In the genomic region with DNA sequence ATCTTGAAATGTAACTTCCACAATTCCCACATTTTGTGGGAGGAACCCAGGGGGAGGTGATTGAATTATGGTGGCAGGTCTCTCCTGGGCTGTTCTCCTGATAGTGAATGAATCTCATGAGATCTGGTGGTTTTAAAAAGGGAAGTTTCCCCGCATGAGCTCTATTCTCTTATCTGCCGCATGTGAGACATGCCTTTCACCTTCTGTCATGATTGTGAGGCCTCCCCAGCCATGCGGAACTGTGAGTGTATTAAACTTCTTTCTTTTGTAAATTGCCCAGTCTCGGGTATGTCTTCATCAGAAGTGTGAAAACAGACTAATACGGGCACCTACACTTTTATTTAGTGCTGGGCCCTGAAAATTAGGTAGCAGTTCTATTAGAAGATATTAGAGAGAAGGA, we compare ENCODE assay signal across 13 cellular contexts. TPM values are rescaled to one million over a fixed set of nuclear protein-coding genes. Genes with fewer than 3 reads are reported as not detected.
DNase-seq lines count a peak whose midpoint lies in the region; ATAC-seq, FAIRE-seq and TF ChIP-seq lines count a peak whose summit lies in the region.
"Had no signal": no experiment of that assay in that cellular context is flagged by ENCODE, and none has a peak within 500 bp of the region (broad histone marks: within the 10 kb centered on the region; RNA-seq: fewer than 3 reads in every experiment).

No MANE protein-coding gene starts in this region.

- no peaks in the 10 kb centered on the region for H3K27me3 ChIP-seq in pancreas
- H3K27me3 ChIP-seq in CD4-positive, alpha-beta T cell (ENCODE audit: control insufficient read depth, insufficient read depth, low read length) = no peaks in the 10 kb centered on the region
- H3K27me3 ChIP-seq: stomach had no signal

- TF ChIP-seq CTCF in epithelial cell of proximal tubule (conservative IDR thresholded peaks at IDR 0.05; ENCODE audit: low read depth, low read length) (no peak), GM20000 (IDR thresholded peaks at IDR 0.05; ENCODE audit: extremely low read depth, missing control alignments) (no peak), pancreas (IDR thresholded peaks at IDR 0.05) (no peak)
- no peak for TF ChIP-seq CTCF in CD4-positive, alpha-beta T cell (IDR thresholded peaks at IDR 0.05)

- 71 to 79% methylated on average over 5 of the region's 5 CpGs for WGBS in pancreas, 2 donors

- no peaks in the 10 kb centered on the region for H3K36me3 Mint-ChIP-seq in CD4-positive, alpha-beta T cell (ENCODE audit: low read depth)
- H3K36me3 Mint-ChIP-seq: activated naive CD8-positive, alpha-beta T cell treated with anti-CD3 and anti-CD28 coated beads, Interleukin-2, amount 10 ng/mL, durations not matched to agents 7 days and 5 days had no signal

- H3K4me3 ChIP-seq in epithelial cell of proximal tubule (ENCODE audit: low read depth, low read length) (no peak overlapping the region), pancreas (no peak overlapping the region)
- H3K4me3 ChIP-seq: stomach had no signal

- no peak overlapping the region for H3K27ac Mint-ChIP-seq in CD4-positive, alpha-beta T cell
- H3K27ac Mint-ChIP-seq: activated CD8-positive, alpha-beta T cell treated with anti-CD3 and anti-CD28 coated beads for 36 hours; activated naive CD8-positive, alpha-beta T cell treated with anti-CD3 and anti-CD28 coated beads, Interleukin-2, amount 10 ng/mL, durations not matched to agents 7 days and 5 days had no signal

- intact Hi-C loops in pancreas (cut with DNase I) = no loop called here
- intact Hi-C loops in CD4-positive, alpha-beta T cell (cut with DNase I, micrococcal nuclease) = no loop called here

- DNase-seq in epithelial cell of proximal tubule (ENCODE audit: low read depth) = peak; percentile 36
- DNase-seq in GM20000 (ENCODE audit: low spot score) = no peak
- DNase-seq in pancreas = no peak
- DNase-seq in CD4-positive, alpha-beta T cell = no peak
- no peak for DNase-seq in NCI-H82 (lab: John Stamatoyannopoulos, UW)
- DNase-seq: activated CD8-positive, alpha-beta T cell treated with anti-CD3 and anti-CD28 coated beads for 36 hours; activated naive CD8-positive, alpha-beta T cell treated with anti-CD3 and anti-CD28 coated beads, Interleukin-2, amount 10 ng/mL, durations not matched to agents 7 days and 5 days; NCI-H1048; stimulated activated CD4-positive, alpha-beta T cell treated with anti-CD3 and anti-CD28 coated beads, Interleukin-1b, Interleukin-23, amount 100 ng/mL, for 48 hours; stomach had no signal

- H3K9me3 Mint-ChIP-seq in CD4-positive, alpha-beta T cell = no peaks in the 10 kb centered on the region
- H3K9me3 Mint-ChIP-seq: activated CD8-positive, alpha-beta T cell treated with anti-CD3 and anti-CD28 coated beads for 36 hours; activated naive CD8-positive, alpha-beta T cell treated with anti-CD3 and anti-CD28 coated beads, Interleukin-2, amount 10 ng/mL, durations not matched to agents 7 days and 5 days had no signal

- H3K4me1 Mint-ChIP-seq in CD4-positive, alpha-beta T cell (ENCODE audit: low read depth) = no peaks in the 10 kb centered on the region
- H3K4me1 Mint-ChIP-seq: activated naive CD8-positive, alpha-beta T cell treated with anti-CD3 and anti-CD28 coated beads, Interleukin-2, amount 10 ng/mL, durations not matched to agents 7 days and 5 days had no signal

- H3K27ac ChIP-seq in pancreas = no peak overlapping the region
- H3K27ac ChIP-seq in CD4-positive, alpha-beta T cell (ENCODE audit: low read depth, low read length) = no peak overlapping the region
- H3K27ac ChIP-seq: stomach had no signal

- no peaks in the 10 kb centered on the region for H3K4me1 ChIP-seq in pancreas
- H3K4me1 ChIP-seq: stomach had no signal

- H3K9me3 ChIP-seq in pancreas = no peaks in the 10 kb centered on the region
- no peaks in the 10 kb centered on the region for H3K9me3 ChIP-seq in CD4-positive, alpha-beta T cell (ENCODE audit: control insufficient read depth, low read length)
- H3K9me3 ChIP-seq: stomach had no signal

- no peak overlapping the region for H3K4me3 Mint-ChIP-seq in CD4-positive, alpha-beta T cell
- H3K4me3 Mint-ChIP-seq: activated CD8-positive, alpha-beta T cell treated with anti-CD3 and anti-CD28 coated beads for 36 hours; activated naive CD8-positive, alpha-beta T cell treated with anti-CD3 and anti-CD28 coated beads, Interleukin-2, amount 10 ng/mL, durations not matched to agents 7 days and 5 days had no signal

- CTCF ChIA-PET in CD4-positive, alpha-beta T cell (lab: Charles Lee) = interaction anchor here (1.7 kb wide), 1 partner anchor 9 kb away, joined by 3 read pairs; no protein-coding TSS in a partner anchor

- POLR2A ChIA-PET in CD4-positive, alpha-beta T cell (lab: Charles Lee) = no interaction called here

- H3K36me3 ChIP-seq in pancreas = no peaks in the 10 kb centered on the region
- H3K36me3 ChIP-seq: stomach had no signal

- FAIRE-seq in pancreas (lab: Jason Lieb, UNC) = no peak

- ATAC-seq in GM18867 (IDR thresholded peaks at IDR 0.05; ENCODE audit: unreplicated experiment) = peak; percentile 66
- peak; percentile 76 for ATAC-seq in GM21737 (IDR thresholded peaks at IDR 0.05; ENCODE audit: unreplicated experiment)
- peak; percentile 68 for ATAC-seq in HG03342 (IDR thresholded peaks at IDR 0.05; ENCODE audit: unreplicated experiment)
- ATAC-seq in pancreas = no peak
- ATAC-seq in CD4-positive, alpha-beta T cell (ENCODE audit: poor library complexity) = no peak
- ATAC-seq: activated CD8-positive, alpha-beta T cell treated with anti-CD3 and anti-CD28 coated beads for 36 hours had no signal

- no peaks in the 10 kb centered on the region for H3K27me3 Mint-ChIP-seq in CD4-positive, alpha-beta T cell

RNA-seq across cellular contexts. Expression of a gene that starts 45.8 kb away (rescaled TPM):
- 0.12 and 0.51 TPM in 2 replicates for total RNA-seq in epithelial cell of proximal tubule
- 1 to 10 TPM in 3 of 6 donors, under 1 TPM in 3; 0.47 to 4.1 (median 1.3) TPM for total RNA-seq in pancreas
- polyA plus RNA-seq in pancreas = 1 to 10 TPM; 1.6 to 2.2 TPM
- 1 to 10 TPM; 1.6 to 1.8 TPM for total RNA-seq in CD4-positive, alpha-beta T cell

Comparison
In these comparisons a context has a peak if more than half of its experiments do, and no peak if none do; other contexts are left out.
1. ATAC-seq: peak in GM18867 (single experiment), GM21737 (single experiment) and HG03342 (single experiment); none in pancreas (0 of 4) and CD4-positive, alpha-beta T cell (single experiment).